ENCODE assay signal across 14 cellular contexts in the genomic region with DNA sequence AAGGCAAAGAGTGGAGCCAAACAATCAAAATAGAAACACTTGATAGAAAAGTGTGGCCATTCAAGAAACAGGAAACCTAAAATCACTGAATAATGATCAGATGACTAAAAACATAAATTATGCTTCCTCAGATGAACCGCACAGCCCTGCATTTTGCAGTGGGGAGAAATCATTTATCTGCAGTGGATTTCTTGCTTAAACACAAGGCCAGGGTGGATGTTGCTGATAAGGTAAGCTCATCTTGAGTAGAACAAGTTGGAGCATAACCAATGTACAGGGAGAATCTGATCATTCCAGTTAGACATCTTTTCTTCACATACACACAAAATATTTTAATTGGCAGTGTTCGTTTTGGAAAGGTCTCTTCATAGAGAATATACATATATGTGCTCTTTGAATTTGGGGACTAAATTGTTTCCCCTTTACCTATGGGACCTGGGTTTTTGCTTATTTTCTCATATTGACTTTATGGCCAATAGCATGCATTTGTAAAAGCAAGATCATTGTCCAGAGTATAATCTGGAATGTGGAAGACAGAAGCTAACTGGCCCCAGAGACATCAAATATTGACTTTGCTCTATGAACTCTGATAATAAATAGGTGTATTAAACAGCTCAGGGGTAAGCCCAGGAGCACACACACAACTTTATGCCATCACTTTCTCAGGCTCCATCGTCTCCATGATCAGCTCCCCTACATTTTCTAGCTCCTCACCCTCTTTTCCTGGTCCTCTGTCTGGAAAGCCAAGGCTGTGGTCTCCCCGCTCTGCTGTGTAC. TPM values are rescaled to one million over a fixed set of nuclear protein-coding genes. Genes with fewer than 3 reads are reported as not detected.
A peak's percentile ranks its signal among the peaks of the same experiment; 100 is the strongest.
DNase-seq lines count a peak whose midpoint lies in the region; ATAC-seq, FAIRE-seq and TF ChIP-seq lines count a peak whose summit lies in the region.
"Had no signal": no experiment of that assay in that cellular context is flagged by ENCODE, and none has a peak within 500 bp of the region (broad histone marks: within the 10 kb centered on the region; RNA-seq: fewer than 3 reads in every experiment).

No MANE protein-coding gene starts in this region.

- no peaks in the 10 kb centered on the region for H3K27me3 ChIP-seq in PC-3 (ENCODE audit: low read length)
- H3K27me3 ChIP-seq in K562 (ENCODE audit: control insufficient read depth in 2 of 2, insufficient read depth in 2 of 2, low read length in 2 of 2): no peaks in the 10 kb centered on the region
- H3K27me3 ChIP-seq in liver (ENCODE audit: control insufficient read depth in 4 of 4, insufficient read depth in 4 of 4, low read length in 3 of 4): no peaks in the 10 kb centered on the region
- no peaks in the 10 kb centered on the region for H3K27me3 ChIP-seq in aorta (ENCODE audit: control insufficient read depth in 1 of 2, insufficient read depth in 2 of 2, low read length in 1 of 2)
- H3K27me3 ChIP-seq: BLaER1 had no signal

- POLR2A ChIA-PET in PC-3 (lab: Charles Lee; ENCODE audit: unreplicated experiment) (no interaction called here), K562 (lab: Yijun Ruan, JAX) (interaction anchor here (0.6 to 1.3 kb wide), 4 partner anchors 8 to 38 kb away, joined by 3 to 5 read pairs (median 4); no protein-coding TSS in a partner anchor)

- H3K79me2 ChIP-seq in PC-3 (ENCODE audit: low read length) (no peaks in the 10 kb centered on the region), K562 (ENCODE audit: control insufficient read depth, insufficient read depth, low read length) (no peaks in the 10 kb centered on the region)

- no peaks in the 10 kb centered on the region for H3K36me3 ChIP-seq in PC-3 (ENCODE audit: low read depth, low read length)
- no peaks in the 10 kb centered on the region for H3K36me3 ChIP-seq in K562 (ENCODE audit: control insufficient read depth, insufficient read depth, low read length)
- H3K36me3 ChIP-seq in liver (ENCODE audit: control insufficient read depth in 4 of 4, insufficient read depth in 3 of 4, low read depth in 1 of 4, low read length in 3 of 4): no peaks in the 10 kb centered on the region
- no peaks in the 10 kb centered on the region for H3K36me3 ChIP-seq in aorta (ENCODE audit: control insufficient read depth in 1 of 2, insufficient read depth in 2 of 2, low read length in 1 of 2)
- H3K36me3 ChIP-seq: BLaER1 had no signal

- H3K9ac ChIP-seq in PC-3 (ENCODE audit: low read length) (no peak overlapping the region), K562 (ENCODE audit: insufficient read depth in 1 of 2, low read depth in 2 of 2, low read length in 2 of 2) (no peak overlapping the region), liver (ENCODE audit: low read depth in 1 of 2, low read length in 2 of 2) (no peak overlapping the region)
- H3K9ac ChIP-seq: BLaER1 had no signal

- no peak for TF ChIP-seq POLR2A in K562 (conservative IDR thresholded peaks at IDR 0.05)

- peak; percentile 40 for FAIRE-seq in K562 (lab: Jason Lieb, UNC)

- no peaks in the 10 kb centered on the region for H3K9me3 ChIP-seq in PC-3 (ENCODE audit: low read length)
- no peaks in the 10 kb centered on the region for H3K9me3 ChIP-seq in K562 (replicated peaks; ENCODE audit: control insufficient read depth, insufficient read depth, low read depth, low read length)
- no peaks in the 10 kb centered on the region for H3K9me3 ChIP-seq in liver (ENCODE audit: control insufficient read depth in 4 of 4, low read length in 3 of 4)
- H3K9me3 ChIP-seq in aorta (ENCODE audit: control insufficient read depth, low read length): no peaks in the 10 kb centered on the region
- H3K9me3 ChIP-seq: BLaER1 had no signal

- BruUV-seq in PC-3 (replicated peaks; lab: Mats Ljungman, UMichigan) (no TSS peak), K562 (replicated peaks; lab: Mats Ljungman, UMichigan) (no TSS peak)

- 20% methylated on average over 4 of the region's 4 CpGs for WGBS in K562 (ENCODE audit: insufficient coverage, low coverage, missing lambda C conversion rate)
- WGBS in liver: 56% methylated on average over 4 of the region's 4 CpGs
- WGBS in aorta, 2 donors: 87 to 92% methylated on average over 4 of the region's 4 CpGs

- peaks cover 8% of the 10 kb centered on the region for H3F3A ChIP-seq in PC-3 (ENCODE audit: low read length, unreplicated experiment)

- no peak for TF ChIP-seq CTCF in PC-3 (conservative IDR thresholded peaks at IDR 0.05; ENCODE audit: low read depth, low read length)
- TF ChIP-seq CTCF in K562 (IDR thresholded peaks at IDR 0.05 in 2 of 3, conservative IDR thresholded peaks at IDR 0.05 in 1 of 3; ENCODE audit: insufficient read depth in 2 of 3, low read depth in 1 of 3, low read length in 3 of 3): no peak
- TF ChIP-seq CTCF in liver (IDR thresholded peaks at IDR 0.05; ENCODE audit: low read depth, low read length, missing input control): no peak

- peaks cover 41% of the 10 kb centered on the region for H3K4me1 ChIP-seq in PC-3 (ENCODE audit: insufficient read depth, low read length)
- peaks cover 13 to 35% of the 10 kb centered on the region in 2 experiments for H3K4me1 ChIP-seq in K562 (replicated peaks in 1 of 2; ENCODE audit: control insufficient read depth in 2 of 2, insufficient read depth in 2 of 2, low read length in 2 of 2)
- H3K4me1 ChIP-seq in liver (ENCODE audit: control insufficient read depth in 4 of 4, insufficient read depth in 4 of 4, low read length in 3 of 4): peaks cover 5 to 19% (median 9%) of the 10 kb centered on the region in 4 donors
- no peaks in the 10 kb centered on the region for H3K4me1 ChIP-seq in aorta (ENCODE audit: control insufficient read depth in 1 of 2, insufficient read depth in 2 of 2, low read length in 2 of 2)
- H3K4me1 ChIP-seq: BLaER1 had no signal

- H2AFZ ChIP-seq in PC-3 (ENCODE audit: low read length): no peak overlapping the region
- H2AFZ ChIP-seq in K562 (ENCODE audit: low read depth, low read length): no peak overlapping the region
- H2AFZ ChIP-seq: PC-9 had no signal

- TF ChIP-seq EP300 in K562 (IDR thresholded peaks at IDR 0.05; ENCODE audit: low read length): peak; percentile 22; the same call in 1 of the 2 replicates

- in situ Hi-C loops in K562 (cut with MboI): no loop called here

- H4K20me1 ChIP-seq in PC-3 (ENCODE audit: low read length) (no peaks in the 10 kb centered on the region), K562 (replicated peaks; ENCODE audit: control insufficient read depth, insufficient read depth, low read length) (no peaks in the 10 kb centered on the region)
- H4K20me1 ChIP-seq: BLaER1 had no signal

- H3K4me3 ChIP-seq in PC-3 (ENCODE audit: low read length) (no peak overlapping the region), K562 (no peak overlapping the region), liver (ENCODE audit: low read depth in 1 of 3, low read length in 3 of 3) (no peak overlapping the region), aorta (ENCODE audit: low read length in 2 of 2) (no peak overlapping the region)
- H3K4me3 ChIP-seq: BLaER1, PC-9 had no signal

- no peaks in the 10 kb centered on the region for H3K9me2 ChIP-seq in PC-3 (replicated peaks; ENCODE audit: low read length)

- ATAC-seq in PC-3: no peak
- peak; percentile 32; the same call in 1 of the 3 replicates for ATAC-seq in K562
- no peak for ATAC-seq in aorta (ENCODE audit: low FRiP score)

- CTCF ChIA-PET in PC-3 (lab: Charles Lee): no interaction called here
- CTCF ChIA-PET in K562 (lab: Yijun Ruan, JAX; ENCODE audit: low intra/inter-chr PET ratio): no interaction called here

- intact Hi-C loops in PC-3 (cut with micrococcal nuclease) (loop anchor here (5.0 kb wide), 1 partner anchor 62 kb away; no protein-coding TSS in a partner anchor), K562 (cut with micrococcal nuclease) (no loop called here), aorta (cut with DNase I) (no loop called here)

- H3K27ac ChIP-seq in PC-3 (ENCODE audit: low read length): no peak overlapping the region
- H3K27ac ChIP-seq in K562 (ENCODE audit: extremely low read depth, low read depth, low read length): no peak overlapping the region
- no peak overlapping the region for H3K27ac ChIP-seq in liver (ENCODE audit: low read depth in 1 of 2, low read length in 2 of 2)
- H3K27ac ChIP-seq in aorta (ENCODE audit: low read depth in 1 of 2, low read length in 2 of 2): no peak overlapping the region
- H3K27ac ChIP-seq: BLaER1, PC-9 had no signal

- no peak for TF ChIP-seq RAD21 in K562 (CRISPR knock-in tag; conservative IDR thresholded peaks at IDR 0.05 in 1 of 2, IDR thresholded peaks at IDR 0.05 in 1 of 2)
- no peak for TF ChIP-seq RAD21 in liver (IDR thresholded peaks at IDR 0.05)

- H3K4me2 ChIP-seq in PC-3 (ENCODE audit: low read length) (0 out of 2 replicates have a peak overlapping the region, but pooled peaks have one; percentile 3), K562 (ENCODE audit: insufficient read depth, low read length) (no peak overlapping the region)
- H3K4me2 ChIP-seq: BLaER1, PC-9 had no signal

- DNase-seq in PC-3 (peak; percentile 19), K562 (ENCODE audit: extremely low read depth in 1 of 4, low spot score in 3 of 4) (peak in 2 of 4 experiments; percentile 55 to 63), NCI-H2196 (lab: John Stamatoyannopoulos, UW; ENCODE audit: unreplicated experiment) (no peak), aorta (no peak), NCI-H1105 treated with DMSO at 0.1 percent for 48 hours (lab: John Stamatoyannopoulos, UW) (no peak), HuH-7 (ENCODE audit: low spot score) (no peak)
- DNase-seq: H7, Kasumi-1, NCI-H1417, NCI-H2029, NCI-H524, PC-9 had no signal

- H3K9me1 ChIP-seq in K562 (ENCODE audit: control insufficient read depth, insufficient read depth, low read length): no peaks in the 10 kb centered on the region

RNA-seq across cellular contexts. Expression of gene ANKDD1B, which starts 9.1 kb away (rescaled TPM):
- 0.04 TPM in 1 of 2 replicates, not detected in the other for total RNA-seq in PC-3 (2014; rRNA removed)
- 1.3 TPM in 1 of 2 replicates, not detected in the other for total RNA-seq in K562 (2011; cell fraction: chromatin; rRNA removed; ENCODE audit: low replicate concordance)
- total RNA-seq in K562 (2011; cell fraction: nucleolus; rRNA removed): not detected in 2 replicates
- 1.3 TPM in 1 of 2 replicates, not detected in the other for total RNA-seq in K562 (2011; cell fraction: nucleoplasm; rRNA removed)
- 0.12 TPM in 1 of 2 replicates, not detected in the other for total RNA-seq in K562 (2014; rRNA removed)
- total RNA-seq in K562 (2014; rRNA removed; fragmentation: Illumina TruSeq; extraction: Trizol): 0.29 TPM in 2 replicates
- 0.07 and 0.19 TPM in 2 replicates for total RNA-seq in K562 (2015; rRNA removed; fragmentation: Illumina TruSeq; extraction: Trizol)
- total RNA-seq in K562 (2021): 0.18 and 0.25 TPM in 2 replicates
- polyA plus RNA-seq in K562 (2011; rRNA removed): 0.04 and 0.22 TPM in 2 replicates
- polyA plus RNA-seq in K562 (2011; cell fraction: cytosol; rRNA removed): not detected in 2 replicates
- polyA plus RNA-seq in K562 (2011; cell fraction: nucleus; rRNA removed): 0.37 and 0.70 TPM in 2 replicates
- 0.22 and 0.30 TPM in 2 replicates for polyA plus RNA-seq in K562 (2012)
- 0.04 and 0.11 TPM in 2 replicates for polyA plus RNA-seq in K562 (2014; fragmentation: Illumina TruSeq; extraction: Trizol)
- polyA plus RNA-seq in K562 (2014; fragmentation: Nextera tagmentation; extraction: Ambion mirVana): under 1 TPM; 0.18 to 0.27 TPM
- 0.13 TPM in 1 of 2 replicates, not detected in the other for polyA plus RNA-seq in K562 (2014; rRNA removed)
- 0.36 TPM in 1 of 2 replicates, not detected in the other for polyA minus RNA-seq in K562 (2011; rRNA and poly(A)+ RNA removed)
- polyA minus RNA-seq in K562 (2011; cell fraction: cytosol; rRNA and poly(A)+ RNA removed): not detected in 2 replicates
- 0.56 TPM in 1 of 2 replicates, not detected in the other for polyA minus RNA-seq in K562 (2011; cell fraction: nucleus; rRNA and poly(A)+ RNA removed)
- total RNA-seq in liver: 1 to 10 TPM in 1 of 2 donors, under 1 TPM in 1; 0.93 to 1.4 TPM
- polyA plus RNA-seq in liver: under 1 TPM; 0.05 to 0.10 TPM
- 1 to 10 TPM in 1 of 2 donors, under 1 TPM in 1; 0.88 to 2.1 TPM for total RNA-seq in aorta
- polyA plus RNA-seq in aorta: under 1 TPM in 1 of 2 donors, not detected in 1; 0.61 TPM
